Comparison of ENCODE assay signal across 25 cellular contexts in genomic region chr12:84701966-84702365, GRCh38.
DNase-seq lines count a peak whose midpoint lies in the region; ATAC-seq, FAIRE-seq and TF ChIP-seq lines count a peak whose summit lies in the region.
"Had no signal": no experiment of that assay in that cellular context is flagged by ENCODE, and none has a peak within 500 bp of the region (broad histone marks: within the 10 kb centered on the region; RNA-seq: fewer than 3 reads in every experiment).

No MANE protein-coding gene starts in this region.

- no peak overlapping the region for H3K4me2 ChIP-seq in astrocyte (ENCODE audit: low read length)

- H3K9me3 Mint-ChIP-seq in astrocyte (ENCODE audit: unreplicated experiment), result no peaks in the 10 kb centered on the region
- peaks cover 4% of the 10 kb centered on the region for H3K9me3 Mint-ChIP-seq in activated T-helper 17 cell treated with anti-CD3 and anti-CD28 coated beads, Interleukin-2, amount 50 U/mL, for 72 hours
- H3K9me3 Mint-ChIP-seq: activated CD4-positive, alpha-beta T cell treated with anti-CD3 and anti-CD28 coated beads, Interleukin-2, amount 10 ng/mL, durations not matched to agents 7 days and 5 days; activated naive CD8-positive, alpha-beta T cell treated with anti-CD3 and anti-CD28 coated beads for 36 hours; brain; HFFc6; neural crest cell had no signal

- no peak overlapping the region for H3K27ac Mint-ChIP-seq in astrocyte (ENCODE audit: unreplicated experiment)
- no peak overlapping the region for H3K27ac Mint-ChIP-seq in activated T-helper 17 cell treated with anti-CD3 and anti-CD28 coated beads, Interleukin-2, amount 50 U/mL, for 72 hours
- H3K27ac Mint-ChIP-seq: activated CD4-positive, alpha-beta T cell treated with anti-CD3 and anti-CD28 coated beads, Interleukin-2, amount 10 ng/mL, durations not matched to agents 7 days and 5 days; activated CD8-positive, alpha-beta memory T cell treated with anti-CD3 and anti-CD28 coated beads, Interleukin-2, amount 10 ng/mL, durations not matched to agents 7 days and 5 days; activated naive CD8-positive, alpha-beta T cell treated with anti-CD3 and anti-CD28 coated beads for 36 hours; HFFc6 had no signal

- H3K4me1 ChIP-seq in astrocyte (ENCODE audit: insufficient read depth, low read length), result peaks cover 7% of the 10 kb centered on the region
- H3K4me1 ChIP-seq: heart right ventricle, SJCRH30, uterus had no signal

- DNase-seq in EL, result peak; percentile 17
- peak; percentile 20 for DNase-seq in HS-5 (ENCODE audit: low read depth)
- DNase-seq in astrocyte (ENCODE audit: low read depth), result peak; percentile 20
- DNase-seq in iris pigment epithelial cell (ENCODE audit: low read depth), result peak; percentile 15
- no peak for DNase-seq in kidney tubule cell (ENCODE audit: low spot score)
- DNase-seq in stimulated activated CD4-positive, alpha-beta T cell treated with anti-CD3 and anti-CD28 coated beads, Interleukin-15, amount 100 ng/mL, for 24 hours, result no peak
- DNase-seq: activated CD4-positive, alpha-beta T cell treated with anti-CD3 and anti-CD28 coated beads, Interleukin-2, amount 10 ng/mL, durations not matched to agents 7 days and 5 days; activated CD8-positive, alpha-beta memory T cell treated with anti-CD3 and anti-CD28 coated beads, Interleukin-2, amount 10 ng/mL, durations not matched to agents 7 days and 5 days; activated naive CD8-positive, alpha-beta T cell treated with anti-CD3 and anti-CD28 coated beads for 36 hours; GDM1; heart right ventricle; HFFc6; NCI-H1048; NCI-H2029; NCI-H345; SJCRH30; stimulated activated CD4-positive, alpha-beta T cell treated with anti-CD3 and anti-CD28 coated beads, Interleukin-1b, Interleukin-23, amount 100 ng/mL, for 48 hours; uterus had no signal

- no peak overlapping the region for H3K4me3 Mint-ChIP-seq in astrocyte (ENCODE audit: unreplicated experiment)
- no peak overlapping the region for H3K4me3 Mint-ChIP-seq in activated T-helper 17 cell treated with anti-CD3 and anti-CD28 coated beads, Interleukin-2, amount 50 U/mL, for 72 hours
- H3K4me3 Mint-ChIP-seq: activated CD4-positive, alpha-beta T cell treated with anti-CD3 and anti-CD28 coated beads, Interleukin-2, amount 10 ng/mL, durations not matched to agents 7 days and 5 days; activated CD8-positive, alpha-beta memory T cell treated with anti-CD3 and anti-CD28 coated beads, Interleukin-2, amount 10 ng/mL, durations not matched to agents 7 days and 5 days; activated naive CD8-positive, alpha-beta T cell treated with anti-CD3 and anti-CD28 coated beads for 36 hours; brain; HFFc6; neural crest cell had no signal

- H3K4me3 ChIP-seq in astrocyte (ENCODE audit: insufficient read depth, low read depth, low read length), result no peak overlapping the region
- H3K4me3 ChIP-seq: coronary artery, heart right ventricle, SJCRH30, uterus had no signal

- peak; percentile 23 for FAIRE-seq in astrocyte (lab: Jason Lieb, UNC)

- no peaks in the 10 kb centered on the region for H3K9me3 ChIP-seq in astrocyte (ENCODE audit: insufficient read depth, low read depth, low read length)
- H3K9me3 ChIP-seq: heart right ventricle, SJCRH30, uterus had no signal

- no peaks in the 10 kb centered on the region for H3K27me3 ChIP-seq in astrocyte (ENCODE audit: insufficient read depth, low read length)
- H3K27me3 ChIP-seq: heart right ventricle, SJCRH30, uterus had no signal

- H3K27ac ChIP-seq in astrocyte (ENCODE audit: low read depth, low read length), result no peak overlapping the region
- H3K27ac ChIP-seq: C4-2B, coronary artery, heart right ventricle, SJCRH30, uterus, VCaP had no signal

- peaks cover 4% of the 10 kb centered on the region for H3K4me1 Mint-ChIP-seq in astrocyte (ENCODE audit: low read depth, unreplicated experiment)
- no peaks in the 10 kb centered on the region for H3K4me1 Mint-ChIP-seq in activated T-helper 17 cell treated with anti-CD3 and anti-CD28 coated beads, Interleukin-2, amount 50 U/mL, for 72 hours
- H3K4me1 Mint-ChIP-seq: activated CD4-positive, alpha-beta T cell treated with anti-CD3 and anti-CD28 coated beads, Interleukin-2, amount 10 ng/mL, durations not matched to agents 7 days and 5 days; activated naive CD8-positive, alpha-beta T cell treated with anti-CD3 and anti-CD28 coated beads for 36 hours; neural crest cell had no signal

- no peak overlapping the region for H2AFZ ChIP-seq in astrocyte (ENCODE audit: low read depth, low read length)

- TF ChIP-seq CTCF in astrocyte (IDR thresholded peaks at IDR 0.05; ENCODE audit: insufficient read depth, low read depth, low read length), result no peak

- H3K27me3 Mint-ChIP-seq in astrocyte (ENCODE audit: low read depth, unreplicated experiment), result no peaks in the 10 kb centered on the region
- no peaks in the 10 kb centered on the region for H3K27me3 Mint-ChIP-seq in activated T-helper 17 cell treated with anti-CD3 and anti-CD28 coated beads, Interleukin-2, amount 50 U/mL, for 72 hours
- H3K27me3 Mint-ChIP-seq: activated CD4-positive, alpha-beta T cell treated with anti-CD3 and anti-CD28 coated beads, Interleukin-2, amount 10 ng/mL, durations not matched to agents 7 days and 5 days; activated CD8-positive, alpha-beta memory T cell treated with anti-CD3 and anti-CD28 coated beads, Interleukin-2, amount 10 ng/mL, durations not matched to agents 7 days and 5 days; activated naive CD8-positive, alpha-beta T cell treated with anti-CD3 and anti-CD28 coated beads for 36 hours; brain had no signal

- H3K36me3 Mint-ChIP-seq in astrocyte (ENCODE audit: low read depth, unreplicated experiment), result no peaks in the 10 kb centered on the region
- H3K36me3 Mint-ChIP-seq in activated T-helper 17 cell treated with anti-CD3 and anti-CD28 coated beads, Interleukin-2, amount 50 U/mL, for 72 hours (ENCODE audit: low read depth), result no peaks in the 10 kb centered on the region
- H3K36me3 Mint-ChIP-seq: activated CD8-positive, alpha-beta memory T cell treated with anti-CD3 and anti-CD28 coated beads, Interleukin-2, amount 10 ng/mL, durations not matched to agents 7 days and 5 days; activated naive CD8-positive, alpha-beta T cell treated with anti-CD3 and anti-CD28 coated beads for 36 hours; brain had no signal

- H3K36me3 ChIP-seq in astrocyte (ENCODE audit: insufficient read depth, low read length), result no peaks in the 10 kb centered on the region
- H3K36me3 ChIP-seq: heart right ventricle, SJCRH30, uterus had no signal

- no peak overlapping the region for H3K9ac ChIP-seq in astrocyte (ENCODE audit: low read length)

- H3K79me2 ChIP-seq in astrocyte (ENCODE audit: insufficient read depth, low read length), result no peaks in the 10 kb centered on the region

- H4K20me1 ChIP-seq in astrocyte (ENCODE audit: insufficient read depth, low read length), result no peaks in the 10 kb centered on the region

- ATAC-seq in GM18502 (IDR thresholded peaks at IDR 0.05; ENCODE audit: poor library complexity, unreplicated experiment), result no peak
- no peak for ATAC-seq in activated T-helper 17 cell treated with anti-CD3 and anti-CD28 coated beads, Interleukin-2, amount 50 U/mL, for 72 hours (replicated peaks)
- ATAC-seq: activated CD8-positive, alpha-beta memory T cell treated with anti-CD3 and anti-CD28 coated beads, Interleukin-2, amount 10 ng/mL, durations not matched to agents 7 days and 5 days; heart right ventricle had no signal

Comparison
In these comparisons a context has a peak if more than half of its experiments do, and no peak if none do; other contexts are left out.
1. DNase-seq: peak in EL (single experiment), HS-5 (single experiment), astrocyte (single experiment) and iris pigment epithelial cell (single experiment); none in kidney tubule cell (single experiment) and stimulated activated CD4-positive, alpha-beta T cell treated with anti-CD3 and anti-CD28 coated beads, Interleukin-15, amount 100 ng/mL, for 24 hours (single experiment).